In genomic region chr19:51366999-51367564, GRCh38 we compare ENCODE assay signal across 9 cellular contexts. TPM values are rescaled to one million over a fixed set of nuclear protein-coding genes. Genes with fewer than 3 reads are reported as not detected.
DNase-seq lines count a peak whose midpoint lies in the region; ATAC-seq, FAIRE-seq and TF ChIP-seq lines count a peak whose summit lies in the region.
"Had no signal": no experiment of that assay in that cellular context is flagged by ENCODE, and none has a peak within 500 bp of the region (broad histone marks: within the 10 kb centered on the region; RNA-seq: fewer than 3 reads in every experiment).

No MANE protein-coding gene starts in this region.

- FAIRE-seq in A549 (lab: Jason Lieb, UNC) = no peak
- peak; percentile 47 for FAIRE-seq in GM12878 (lab: Jason Lieb, UNC)

- TF ChIP-seq POLR2A in A549 (IDR thresholded peaks at IDR 0.05; ENCODE audit: low read length) (peak; percentile 42), GM12878 (IDR thresholded peaks at IDR 0.05; ENCODE audit: low read depth, low read length) (0 out of 2 replicates have a peak, but pooled peaks have one; percentile 9), stomach (IDR thresholded peaks at IDR 0.05) (peak in 2 of 4 donors; percentile 17 to 76)

- H2AFZ ChIP-seq in PC-3 (ENCODE audit: low read length) (peak overlapping the region; percentile 71), GM12878 (ENCODE audit: control insufficient read depth, low read depth, low read length) (peak overlapping the region; percentile 58)

- H3K36me3 ChIP-seq in PC-3 (ENCODE audit: low read depth, low read length) (no peaks in the 10 kb centered on the region), GM12878 (ENCODE audit: control insufficient read depth in 2 of 2, insufficient read depth in 2 of 2, low read length in 1 of 2) (no peaks in the 10 kb centered on the region), stomach (no peaks in the 10 kb centered on the region)

- under 1% methylated on average over 18 of the region's 30 CpGs for WGBS in A549 (ENCODE audit: missing lambda C conversion rate)
- WGBS in GM12878 (ENCODE audit: insufficient coverage, insufficient replicate concordance, low lambda C conversion rate, missing lambda C conversion rate) = 1% methylated on average over 29 of the region's 30 CpGs
- 0 to 1% (median 1%) methylated on average over 25 to 30 of the region's 30 CpGs for WGBS in stomach, 5 donors

- SMC1A ChIA-PET in GM12878 (lab: Charles Lee; ENCODE audit: uncharacterized antibody, unreplicated experiment) = interaction anchor here (0.6 to 1.9 kb wide), 5 partner anchors 9 to 50 kb away, joined by 3 to 10 read pairs (median 5); partner anchors contain the start of gene SIGLEC10

- CTCF ChIA-PET in A549 (lab: Yijun Ruan, JAX) (interaction anchor here (1.2 to 5.7 kb wide), 5 partner anchors 14 to 54 kb away, joined by 3 to 28 read pairs (median 7); no protein-coding TSS in a partner anchor), PC-3 (lab: Charles Lee) (interaction anchor here (1.1 kb wide), 1 partner anchor 28 kb away, joined by 10 read pairs; no protein-coding TSS in a partner anchor), GM12878 (lab: Yijun Ruan, JAX) (interaction anchor here (0.7 to 2.4 kb wide), 7 partner anchors 9 to 73 kb away, joined by 3 to 12 read pairs (median 4); no protein-coding TSS in a partner anchor)

- H3K4me2 ChIP-seq in A549 (peak overlapping the region; percentile 90), PC-3 (ENCODE audit: low read length) (peak overlapping the region; percentile 95), GM12878 (ENCODE audit: control insufficient read depth, insufficient read depth) (peak overlapping the region; percentile 48)

- H3K9ac ChIP-seq in PC-3 (ENCODE audit: low read length) = peak overlapping the region; percentile 88
- peak overlapping the region; percentile 80 for H3K9ac ChIP-seq in GM12878 (ENCODE audit: control insufficient read depth, insufficient read depth, low read length)

- H4K20me1 ChIP-seq in PC-3 (ENCODE audit: low read length) = no peaks in the 10 kb centered on the region
- H4K20me1 ChIP-seq in GM12878 (ENCODE audit: control insufficient read depth, insufficient read depth) = no peaks in the 10 kb centered on the region

- TF ChIP-seq EP300 in A549 (IDR thresholded peaks at IDR 0.05) (no peak), GM12878 (IDR thresholded peaks at IDR 0.05; ENCODE audit: borderline replicate concordance in 1 of 2, control insufficient read depth in 1 of 2, low read depth in 2 of 2, low read length in 2 of 2) (no peak), stomach (IDR thresholded peaks at IDR 0.05) (no peak)

- DNase-seq in A549 (ENCODE audit: low read depth in 1 of 2, low spot score in 1 of 2) (no peak), PC-3 (no peak), GM12878 (ENCODE audit: low read depth, low spot score) (no peak), left lobe of liver (ENCODE audit: low spot score) (peak; percentile 72), stomach (peak; percentile 28), kidney tubule cell (ENCODE audit: low spot score) (no peak), GM19240 (ENCODE audit: insufficient read length, low spot score) (no peak)

- in situ Hi-C loops in GM12878 (cut with MboI) = loop anchor here (10.0 to 25.0 kb wide), 2 partner anchors 552 to 1030 kb away; partner anchors contain the start of gene KCNC3

- TF ChIP-seq CTCF in A549 (IDR thresholded peaks at IDR 0.05) (no peak), PC-3 (conservative IDR thresholded peaks at IDR 0.05; ENCODE audit: low read depth, low read length) (no peak), GM12878 (IDR thresholded peaks at IDR 0.05 in 2 of 3, conservative IDR thresholded peaks at IDR 0.05 in 1 of 3; ENCODE audit: control insufficient read depth in 2 of 3, extremely low read depth in 1 of 3, insufficient read depth in 1 of 3, low read depth in 3 of 3, low read length in 3 of 3) (no peak), stomach (IDR thresholded peaks at IDR 0.05) (no peak)

- peak; percentile 1 to 9 for ATAC-seq in A549
- ATAC-seq in GM21717 (IDR thresholded peaks at IDR 0.05; ENCODE audit: unreplicated experiment) = peak; percentile 3
- no peak for ATAC-seq in PC-3
- ATAC-seq in GM12878 = peak; percentile 14
- ATAC-seq in left lobe of liver = no peak

- H3K4me3 ChIP-seq in A549 (peak overlapping the region; percentile 61), PC-3 (ENCODE audit: low read length) (peak overlapping the region; percentile 87), GM12878 (peak overlapping the region; percentile 77), stomach (peak overlapping the region; percentile 72 to 85 (median 77))

- H3K4me1 ChIP-seq in A549 (peaks cover 40% of the 10 kb centered on the region), PC-3 (ENCODE audit: insufficient read depth, low read length) (peaks cover 44% of the 10 kb centered on the region), GM12878 (ENCODE audit: control insufficient read depth, insufficient read depth, low read length) (peaks cover 17% of the 10 kb centered on the region), stomach (peaks cover 14 to 53% (median 49%) of the 10 kb centered on the region in 4 donors)

- no peaks in the 10 kb centered on the region for H3K27me3 ChIP-seq in PC-3 (ENCODE audit: low read length)
- no peaks in the 10 kb centered on the region for H3K27me3 ChIP-seq in GM12878 (replicated peaks in 1 of 2; ENCODE audit: control insufficient read depth in 2 of 2, insufficient read depth in 2 of 2, low read length in 1 of 2)
- H3K27me3 ChIP-seq in stomach = no peaks in the 10 kb centered on the region

- intact Hi-C loops in PC-3 (cut with micrococcal nuclease) (loop anchor here (1.0 kb wide), 2 partner anchors 27 to 28 kb away; no protein-coding TSS in a partner anchor), GM12878 (cut with micrococcal nuclease; ENCODE audit: unreplicated experiment) (loop anchor here (1.0 to 2.0 kb wide), 2 partner anchors 27 to 28 kb away; no protein-coding TSS in a partner anchor), stomach (cut with DNase I; ENCODE audit: low total_unique reads) (no loop called here)

- BruUV-seq in PC-3 (replicated peaks; lab: Mats Ljungman, UMichigan) (TSS peak; percentile 25), GM12878 (replicated peaks; lab: Mats Ljungman, UMichigan) (no TSS peak)

- TF ChIP-seq RAD21 in A549 (conservative IDR thresholded peaks at IDR 0.05 in 1 of 2, IDR thresholded peaks at IDR 0.05 in 1 of 2) = no peak
- TF ChIP-seq RAD21 in GM12878 (IDR thresholded peaks at IDR 0.05; ENCODE audit: insufficient read depth, low read depth, low read length) = no peak

- H3K79me2 ChIP-seq in PC-3 (ENCODE audit: low read length) = peaks cover 37% of the 10 kb centered on the region
- peaks cover 18% of the 10 kb centered on the region for H3K79me2 ChIP-seq in GM12878 (ENCODE audit: control insufficient read depth, insufficient read depth, low read length)

- peak overlapping the region; percentile 87 to 96 for H3K27ac ChIP-seq in A549
- peak overlapping the region; percentile 87 for H3K27ac ChIP-seq in PC-3 (ENCODE audit: low read length)
- peak overlapping the region; percentile 56 for H3K27ac ChIP-seq in GM12878 (ENCODE audit: control insufficient read depth, insufficient read depth)
- H3K27ac ChIP-seq in stomach = peak overlapping the region; percentile 84 to 98 (median 93)

- no peaks in the 10 kb centered on the region for H3K9me3 ChIP-seq in A549
- H3K9me3 ChIP-seq in PC-3 (ENCODE audit: low read length) = no peaks in the 10 kb centered on the region
- H3K9me3 ChIP-seq in GM12878 (replicated peaks; ENCODE audit: control insufficient read depth, insufficient read depth, low read length) = no peaks in the 10 kb centered on the region
- H3K9me3 ChIP-seq in stomach = no peaks in the 10 kb centered on the region

- RAD21 ChIA-PET in GM12878 (lab: Charles Lee; ENCODE audit: unreplicated experiment) = interaction anchor here (1.2 to 2.3 kb wide), 6 partner anchors 9 to 50 kb away, joined by 4 to 34 read pairs (median 8); partner anchors contain the start of gene SIGLEC10

- no peaks in the 10 kb centered on the region for H3K9me2 ChIP-seq in PC-3 (replicated peaks; ENCODE audit: low read length)

- POLR2A ChIA-PET in A549 (lab: Yijun Ruan, JAX) = interaction anchor here (0.6 to 1.8 kb wide), 9 partner anchors 8 to 823 kb away, joined by 3 to 59 read pairs (median 3); partner anchors contain the start of gene PPP2R1A
- POLR2A ChIA-PET in PC-3 (lab: Charles Lee; ENCODE audit: unreplicated experiment) = interaction anchor here (0.6 to 1.5 kb wide), 6 partner anchors 8 to 322 kb away, joined by 3 to 26 read pairs (median 9); no protein-coding TSS in a partner anchor
- POLR2A ChIA-PET in GM12878 (lab: Charles Lee) = interaction anchor here (1.0 to 2.8 kb wide), 8 partner anchors 10 to 74 kb away, joined by 3 to 64 read pairs (median 8); partner anchors contain the start of genes C19orf84 and SIGLEC10

- peaks cover 4% of the 10 kb centered on the region for H3F3A ChIP-seq in PC-3 (ENCODE audit: low read length, unreplicated experiment)

RNA-seq across cellular contexts. Expression of gene ETFB, which starts 0.9 kb away (rescaled TPM):
- polyA plus RNA-seq in A549 (2011; rRNA removed) = 112 and 149 TPM in 2 replicates
- 383 and 541 TPM in 2 replicates for polyA plus RNA-seq in A549 (2012; cell fraction: cytosol; rRNA removed)
- polyA plus RNA-seq in A549 (2012; cell fraction: nucleus; rRNA removed) = 250 and 291 TPM in 2 replicates
- polyA plus RNA-seq in A549 (2017; fragmentation: RNase III; extraction: RNeasy Plus Mini Kit Qiagen cat#74134 plus additional on column Dnase treatment) = 262 to 270 TPM (median 267 TPM) in 3 replicates
- 78.4 and 147 TPM in 2 replicates for polyA minus RNA-seq in A549 (2011; rRNA and poly(A)+ RNA removed)
- total RNA-seq in PC-3 (2014; rRNA removed) = 249 and 320 TPM in 2 replicates
- 14.3 and 15.7 TPM in 2 replicates for total RNA-seq in GM12878 (2013; cell fraction: nucleolus; rRNA removed)
- total RNA-seq in GM12878 (2014; rRNA removed) = 75.9 and 82.7 TPM in 2 replicates
- 77.3 and 92.8 TPM in 2 replicates for total RNA-seq in GM12878 (2014; rRNA removed; fragmentation: Illumina TruSeq; extraction: Trizol)
- total RNA-seq in GM12878 (2021) = 129 and 133 TPM in 2 replicates
- polyA plus RNA-seq in GM12878 (2011; ENCODE audit: low read depth) = 92.6 TPM
- polyA plus RNA-seq in GM12878 (2011; rRNA removed) = 35.9 and 66.3 TPM in 2 replicates
- 97.5 and 127 TPM in 2 replicates for polyA plus RNA-seq in GM12878 (2011; cell fraction: cytosol; rRNA removed)
- 43.2 and 57.3 TPM in 2 replicates for polyA plus RNA-seq in GM12878 (2011; cell fraction: nucleus; rRNA removed)
- polyA plus RNA-seq in GM12878 (2012) = 92.2 and 103 TPM in 2 replicates
- polyA plus RNA-seq in GM12878 (2014; fragmentation: Illumina TruSeq; extraction: Trizol) = 5.2 and 33.4 TPM in 2 replicates
- 10 to 100 TPM; 15.1 to 50.1 TPM for polyA plus RNA-seq in GM12878 (2014; fragmentation: Nextera tagmentation; extraction: Ambion mirVana)
- 108 and 126 TPM in 2 replicates for polyA plus RNA-seq in GM12878 (2014; rRNA removed)
- polyA plus RNA-seq in GM12878 (2016; fragmentation: Nextera tagmentation; extraction: Ambion mirVana) = 100 to 1,000 TPM; 142 to 166 TPM
- polyA minus RNA-seq in GM12878 (2011; rRNA and poly(A)+ RNA removed) = 27.8 and 37.6 TPM in 2 replicates
- 15.0 and 20.3 TPM in 2 replicates for polyA minus RNA-seq in GM12878 (2011; cell fraction: cytosol; rRNA and poly(A)+ RNA removed)
- 7.1 and 11.8 TPM in 2 replicates for polyA minus RNA-seq in GM12878 (2011; cell fraction: nucleus; rRNA and poly(A)+ RNA removed)
- 378 TPM for total RNA-seq in left lobe of liver
- 100 to 1,000 TPM in 1 of 5 donors, 10 to 100 TPM in 3, 1 to 10 TPM in 1; 1.2 to 211 (median 53.4) TPM for total RNA-seq in stomach
- 100 to 1,000 TPM; 146 to 177 (median 157) TPM for polyA plus RNA-seq in stomach

RNA-seq across cellular contexts. Expression of gene CLDND2, which starts 1.7 kb away (rescaled TPM):
- polyA plus RNA-seq in A549 (2011; rRNA removed) (1.1 and 1.7 TPM in 2 replicates), A549 (2017; fragmentation: RNase III; extraction: RNeasy Plus Mini Kit Qiagen cat#74134 plus additional on column Dnase treatment) (1.7 to 3.0 TPM (median 2.8 TPM) in 3 replicates), GM12878 (2011; rRNA removed) (1.4 and 1.8 TPM in 2 replicates), GM12878 (2014; fragmentation: Illumina TruSeq; extraction: Trizol) (not detected in 2 replicates), GM12878 (2014; fragmentation: Nextera tagmentation; extraction: Ambion mirVana) (1 to 10 TPM; 1.2 to 3.2 TPM), GM12878 (2014; rRNA removed) (0.24 and 0.67 TPM in 2 replicates), GM12878 (2016; fragmentation: Nextera tagmentation; extraction: Ambion mirVana) (1 to 10 TPM; 3.2 to 7.1 TPM), stomach (1 to 10 TPM in 2 of 3 donors, under 1 TPM in 1; 0.88 to 4.3 (median 1.3) TPM)
- polyA plus RNA-seq in A549 (2012; cell fraction: cytosol; rRNA removed) = 0.75 and 0.91 TPM in 2 replicates
- polyA plus RNA-seq in A549 (2012; cell fraction: nucleus; rRNA removed) = 0.36 and 0.48 TPM in 2 replicates
- polyA minus RNA-seq in A549 (2011; rRNA and poly(A)+ RNA removed) = not detected in 2 replicates
- total RNA-seq in PC-3 (2014; rRNA removed) (0.95 TPM in 1 of 2 replicates, not detected in the other), GM12878 (2014; rRNA removed) (0.38 and 0.62 TPM in 2 replicates), GM12878 (2014; rRNA removed; fragmentation: Illumina TruSeq; extraction: Trizol) (0.28 and 0.45 TPM in 2 replicates), GM12878 (2021) (0.90 and 3.3 TPM in 2 replicates), left lobe of liver (not detected), stomach (not detected)
- 1.2 and 1.3 TPM in 2 replicates for total RNA-seq in GM12878 (2013; cell fraction: nucleolus; rRNA removed)
- not detected for polyA plus RNA-seq in GM12878 (2011; ENCODE audit: low read depth)
- polyA plus RNA-seq in GM12878 (2011; cell fraction: cytosol; rRNA removed) = 0.13 and 0.33 TPM in 2 replicates
- 0.85 and 1.8 TPM in 2 replicates for polyA plus RNA-seq in GM12878 (2011; cell fraction: nucleus; rRNA removed)
- polyA plus RNA-seq in GM12878 (2012) = 1.2 and 1.7 TPM in 2 replicates
- polyA minus RNA-seq in GM12878 (2011; rRNA and poly(A)+ RNA removed) = 0.37 TPM in 1 of 2 replicates, not detected in the other
- not detected in 2 replicates for polyA minus RNA-seq in GM12878 (2011; cell fraction: cytosol; rRNA and poly(A)+ RNA removed)
- polyA minus RNA-seq in GM12878 (2011; cell fraction: nucleus; rRNA and poly(A)+ RNA removed) = not detected in 2 replicates
- total RNA-seq: myocyte had no signal

RNA-seq across cellular contexts. Expression of gene NKG7, which starts 5.4 kb away (rescaled TPM):
- not detected in 2 replicates for polyA plus RNA-seq in A549 (2011; rRNA removed)
- polyA plus RNA-seq in A549 (2012; cell fraction: cytosol; rRNA removed) = not detected in 2 replicates
- not detected in 2 replicates for polyA plus RNA-seq in A549 (2012; cell fraction: nucleus; rRNA removed)
- polyA plus RNA-seq in A549 (2017; fragmentation: RNase III; extraction: RNeasy Plus Mini Kit Qiagen cat#74134 plus additional on column Dnase treatment) = not detected in 3 replicates
- polyA minus RNA-seq in A549 (2011; rRNA and poly(A)+ RNA removed) = not detected in 2 replicates
- not detected in 2 replicates for total RNA-seq in PC-3 (2014; rRNA removed)
- 9.1 and 11.9 TPM in 2 replicates for total RNA-seq in GM12878 (2013; cell fraction: nucleolus; rRNA removed)
- total RNA-seq in GM12878 (2014; rRNA removed) = 16.2 and 17.1 TPM in 2 replicates
- 10.0 and 11.3 TPM in 2 replicates for total RNA-seq in GM12878 (2014; rRNA removed; fragmentation: Illumina TruSeq; extraction: Trizol)
- total RNA-seq in GM12878 (2021) = 21.0 and 23.1 TPM in 2 replicates
- 14.2 TPM for polyA plus RNA-seq in GM12878 (2011; ENCODE audit: low read depth)
- polyA plus RNA-seq in GM12878 (2011; rRNA removed) = 5.2 and 14.4 TPM in 2 replicates
- polyA plus RNA-seq in GM12878 (2011; cell fraction: cytosol; rRNA removed) = 35.2 and 42.2 TPM in 2 replicates
- polyA plus RNA-seq in GM12878 (2011; cell fraction: nucleus; rRNA removed) = 16.2 and 16.7 TPM in 2 replicates
- 16.0 and 18.5 TPM in 2 replicates for polyA plus RNA-seq in GM12878 (2012)
- 5.0 and 15.7 TPM in 2 replicates for polyA plus RNA-seq in GM12878 (2014; fragmentation: Illumina TruSeq; extraction: Trizol)
- 10 to 100 TPM; 35.1 to 48.7 TPM for polyA plus RNA-seq in GM12878 (2014; fragmentation: Nextera tagmentation; extraction: Ambion mirVana)
- polyA plus RNA-seq in GM12878 (2014; rRNA removed) = 27.3 and 29.5 TPM in 2 replicates
- polyA plus RNA-seq in GM12878 (2016; fragmentation: Nextera tagmentation; extraction: Ambion mirVana) = 10 to 100 TPM; 21.5 to 24.7 TPM
- 11.3 and 26.5 TPM in 2 replicates for polyA minus RNA-seq in GM12878 (2011; rRNA and poly(A)+ RNA removed)
- 6.7 and 9.8 TPM in 2 replicates for polyA minus RNA-seq in GM12878 (2011; cell fraction: cytosol; rRNA and poly(A)+ RNA removed)
- polyA minus RNA-seq in GM12878 (2011; cell fraction: nucleus; rRNA and poly(A)+ RNA removed) = 7.6 and 10.2 TPM in 2 replicates
- 1.7 TPM for total RNA-seq in left lobe of liver
- total RNA-seq in stomach = 1 to 10 TPM in 1 of 5 donors, not detected in 4; 7.7 TPM
- 1 to 10 TPM; 2.1 to 7.3 (median 3.1) TPM for polyA plus RNA-seq in stomach
- total RNA-seq: myocyte had no signal

RNA-seq across cellular contexts. Expression of gene LIM2, which starts 20.7 kb away (rescaled TPM):
- polyA plus RNA-seq in A549 (2011; rRNA removed) (not detected in 2 replicates), A549 (2017; fragmentation: RNase III; extraction: RNeasy Plus Mini Kit Qiagen cat#74134 plus additional on column Dnase treatment) (not detected in 3 replicates), GM12878 (2011; rRNA removed) (not detected in 2 replicates), GM12878 (2014; fragmentation: Illumina TruSeq; extraction: Trizol) (not detected in 2 replicates), GM12878 (2014; fragmentation: Nextera tagmentation; extraction: Ambion mirVana) (not detected), GM12878 (2014; rRNA removed) (not detected in 2 replicates), GM12878 (2016; fragmentation: Nextera tagmentation; extraction: Ambion mirVana) (not detected), stomach (not detected)
- polyA plus RNA-seq in A549 (2012; cell fraction: cytosol; rRNA removed) = not detected in 2 replicates
- not detected in 2 replicates for polyA plus RNA-seq in A549 (2012; cell fraction: nucleus; rRNA removed)
- polyA minus RNA-seq in A549 (2011; rRNA and poly(A)+ RNA removed) = not detected in 2 replicates
- total RNA-seq in PC-3 (2014; rRNA removed) (not detected in 2 replicates), GM12878 (2014; rRNA removed) (not detected in 2 replicates), GM12878 (2014; rRNA removed; fragmentation: Illumina TruSeq; extraction: Trizol) (not detected in 2 replicates), GM12878 (2021) (not detected in 2 replicates), left lobe of liver (not detected), stomach (not detected)
- not detected in 2 replicates for total RNA-seq in GM12878 (2013; cell fraction: nucleolus; rRNA removed)
- polyA plus RNA-seq in GM12878 (2011; ENCODE audit: low read depth) = not detected
- not detected in 2 replicates for polyA plus RNA-seq in GM12878 (2011; cell fraction: cytosol; rRNA removed)
- polyA plus RNA-seq in GM12878 (2011; cell fraction: nucleus; rRNA removed) = not detected in 2 replicates
- polyA plus RNA-seq in GM12878 (2012) = not detected in 2 replicates
- not detected in 2 replicates for polyA minus RNA-seq in GM12878 (2011; rRNA and poly(A)+ RNA removed)
- not detected in 2 replicates for polyA minus RNA-seq in GM12878 (2011; cell fraction: cytosol; rRNA and poly(A)+ RNA removed)
- not detected in 2 replicates for polyA minus RNA-seq in GM12878 (2011; cell fraction: nucleus; rRNA and poly(A)+ RNA removed)
- total RNA-seq: myocyte had no signal

RNA-seq across cellular contexts. Expression of gene C19orf84, which starts 23.3 kb away (rescaled TPM):
- polyA plus RNA-seq in A549 (2011; rRNA removed) = not detected in 2 replicates
- polyA plus RNA-seq in A549 (2012; cell fraction: cytosol; rRNA removed) = not detected in 2 replicates
- not detected in 2 replicates for polyA plus RNA-seq in A549 (2012; cell fraction: nucleus; rRNA removed)
- polyA plus RNA-seq in A549 (2017; fragmentation: RNase III; extraction: RNeasy Plus Mini Kit Qiagen cat#74134 plus additional on column Dnase treatment) = not detected in 3 replicates
- not detected in 2 replicates for polyA minus RNA-seq in A549 (2011; rRNA and poly(A)+ RNA removed)
- not detected in 2 replicates for total RNA-seq in PC-3 (2014; rRNA removed)
- not detected in 2 replicates for total RNA-seq in GM12878 (2013; cell fraction: nucleolus; rRNA removed)
- 0.11 TPM in 1 of 2 replicates, not detected in the other for total RNA-seq in GM12878 (2014; rRNA removed)
- total RNA-seq in GM12878 (2014; rRNA removed; fragmentation: Illumina TruSeq; extraction: Trizol) = not detected in 2 replicates
- total RNA-seq in GM12878 (2021) = 0.21 and 0.29 TPM in 2 replicates
- not detected for polyA plus RNA-seq in GM12878 (2011; ENCODE audit: low read depth)
- polyA plus RNA-seq in GM12878 (2011; rRNA removed) = 0.08 TPM in 1 of 2 replicates, not detected in the other
- polyA plus RNA-seq in GM12878 (2011; cell fraction: cytosol; rRNA removed) = 0.07 TPM in 1 of 2 replicates, not detected in the other
- polyA plus RNA-seq in GM12878 (2011; cell fraction: nucleus; rRNA removed) = 0.13 TPM in 2 replicates
- polyA plus RNA-seq in GM12878 (2012) = 0.20 and 0.27 TPM in 2 replicates
- 0.10 and 0.46 TPM in 2 replicates for polyA plus RNA-seq in GM12878 (2014; fragmentation: Illumina TruSeq; extraction: Trizol)
- polyA plus RNA-seq in GM12878 (2014; fragmentation: Nextera tagmentation; extraction: Ambion mirVana) = not detected
- 0.15 TPM in 1 of 2 replicates, not detected in the other for polyA plus RNA-seq in GM12878 (2014; rRNA removed)
- under 1 TPM; 0.09 to 0.35 TPM for polyA plus RNA-seq in GM12878 (2016; fragmentation: Nextera tagmentation; extraction: Ambion mirVana)
- polyA minus RNA-seq in GM12878 (2011; rRNA and poly(A)+ RNA removed) = not detected in 2 replicates
- polyA minus RNA-seq in GM12878 (2011; cell fraction: cytosol; rRNA and poly(A)+ RNA removed) = not detected in 2 replicates
- not detected in 2 replicates for polyA minus RNA-seq in GM12878 (2011; cell fraction: nucleus; rRNA and poly(A)+ RNA removed)
- not detected for total RNA-seq in left lobe of liver
- not detected for total RNA-seq in stomach
- polyA plus RNA-seq in stomach = not detected
- total RNA-seq: myocyte had no signal

Comparison
In these comparisons a context has a peak if more than half of its experiments do, and no peak if none do; other contexts are left out.
1. ATAC-seq: peak in A549 (2 of 2), GM21717 (single experiment) and GM12878 (single experiment); none in PC-3 (single experiment) and left lobe of liver (single experiment).
2. DNase-seq: peak in left lobe of liver (single experiment) and stomach (single experiment); none in A549 (0 of 2), PC-3 (single experiment), GM12878 (single experiment), kidney tubule cell (single experiment) and GM19240 (single experiment).
3. Of the 24 proteins assayed by ChIP-seq in both GM12878 and A549: peak only in GM12878: none; only in A549: BCL3 and REST; in both: POLR2A; in neither: 21.
4. Peak in every context shown above with its lines, with median percentiles within 50 percentile points of each other: H3K27ac ChIP-seq, H3K4me2 ChIP-seq and H3K4me3 ChIP-seq.